9 cellular contexts compared by ENCODE assay signal in genomic region chr2:56522605-56523089, GRCh38.
DNase-seq lines count a peak whose midpoint lies in the region; FAIRE-seq lines count a peak whose summit lies in the region.
"Had no signal": no experiment of that assay in that cellular context is flagged by ENCODE, and none has a peak within 500 bp of the region (broad histone marks: within the 10 kb centered on the region; RNA-seq: fewer than 3 reads in every experiment).

No MANE protein-coding gene starts in this region.

- FAIRE-seq in GM19239 (lab: Jason Lieb, UNC), result no peak

- DNase-seq in COR-L47 (lab: John Stamatoyannopoulos, UW) (peak; percentile 53), NCI-H1436 (lab: John Stamatoyannopoulos, UW) (peak; percentile 26), astrocyte of the hippocampus (ENCODE audit: low read depth, low spot score) (peak; percentile 81), left kidney (ENCODE audit: low read depth, low spot score) (peak; percentile 33), NCI-H1048 (lab: John Stamatoyannopoulos, UW) (no peak), GM19239 (ENCODE audit: insufficient read length, low spot score) (no peak), SKM-1 treated with dmso at 0.1 percent for 144 hours (lab: John Stamatoyannopoulos, UW; ENCODE audit: unreplicated experiment) (no peak)
- DNase-seq in effector CD8-positive, alpha-beta T cell (lab: John Stamatoyannopoulos, UW), result no peak
- DNase-seq: CD4-positive, CD25-positive, alpha-beta regulatory T cell had no signal

Comparison
In these comparisons a context has a peak if more than half of its experiments do, and no peak if none do; other contexts are left out.
1. DNase-seq: peak in COR-L47 (single experiment), NCI-H1436 (single experiment), astrocyte of the hippocampus (single experiment) and left kidney (single experiment); none in NCI-H1048 (single experiment), effector CD8-positive, alpha-beta T cell (single experiment), GM19239 (single experiment) and SKM-1 treated with dmso at 0.1 percent for 144 hours (single experiment).